1 cellular context compared by ENCODE assay signal in genomic region chr4:112523764-112524505, GRCh38.
TF ChIP-seq lines count a peak whose summit lies in the region.

No MANE protein-coding gene starts in this region.

TF ChIP-seq in HCT116, 20 proteins besides CTCF, POLR2A, EP300 and RAD21 (continued from another document):
- TF ChIP-seq ZBTB33 (IDR thresholded peaks at IDR 0.05; ENCODE audit: extremely low read depth, insufficient replicate concordance, low read length): no peak
- TF ChIP-seq TCF7L2 (IDR thresholded peaks at IDR 0.05; ENCODE audit: borderline replicate concordance, extremely low read depth, insufficient read depth, insufficient read length): no peak
- TF ChIP-seq FOSL1 (IDR thresholded peaks at IDR 0.05; ENCODE audit: low read depth): no peak
- TF ChIP-seq CEBPB (IDR thresholded peaks at IDR 0.05; ENCODE audit: low read depth): no peak
- TF ChIP-seq EGR1 (IDR thresholded peaks at IDR 0.05; ENCODE audit: low read depth): no peak
